ENCODE assay signal across 8 cellular contexts in genomic region chr5:139848508-139849100, GRCh38. TPM values are rescaled to one million over a fixed set of nuclear protein-coding genes. Genes with fewer than 3 reads are reported as not detected.
DNase-seq lines count a peak whose midpoint lies in the region; ATAC-seq and TF ChIP-seq lines count a peak whose summit lies in the region.

No MANE protein-coding gene starts in this region.

- no peaks in the 10 kb centered on the region for H3K27me3 ChIP-seq in right atrium auricular region
- H3K27me3 ChIP-seq in smooth muscle cell (ENCODE audit: low read depth), result peaks cover 35% of the 10 kb centered on the region

- no peaks in the 10 kb centered on the region for H4K20me1 ChIP-seq in smooth muscle cell (ENCODE audit: low read depth)

- no peaks in the 10 kb centered on the region for H3K79me2 ChIP-seq in smooth muscle cell (ENCODE audit: low read depth)

- no peaks in the 10 kb centered on the region for H3K9me3 ChIP-seq in right atrium auricular region
- H3K9me3 ChIP-seq in smooth muscle cell (replicated peaks; ENCODE audit: low read depth), result no peaks in the 10 kb centered on the region

- peaks cover 0 to 17% of the 10 kb centered on the region in 2 donors for H3K4me1 ChIP-seq in right atrium auricular region
- H3K4me1 ChIP-seq in smooth muscle cell (ENCODE audit: low read depth), result no peaks in the 10 kb centered on the region

- DNase-seq in AG10803 (ENCODE audit: low read depth) (no peak), activated T-helper 1 cell treated with Interleukin-2 at 50 U/mL for 16 hours (ENCODE audit: low read depth) (peak; percentile 10), right atrium auricular region (ENCODE audit: low spot score) (no peak), smooth muscle cell (lab: John Stamatoyannopoulos, UW; ENCODE audit: unreplicated experiment) (no peak), hepatic stellate cell (ENCODE audit: low spot score) (no peak), G401 (ENCODE audit: low spot score) (no peak), kidney glomerular epithelial cell (lab: John Stamatoyannopoulos, UW) (no peak)

- H3F3A ChIP-seq in smooth muscle cell (ENCODE audit: low read depth), result no peaks in the 10 kb centered on the region

- TF ChIP-seq CTCF in AG10803 (conservative IDR thresholded peaks at IDR 0.05; ENCODE audit: low read length), result no peak
- TF ChIP-seq CTCF in right atrium auricular region (IDR thresholded peaks at IDR 0.05), result no peak
- no peak for TF ChIP-seq CTCF in smooth muscle cell (IDR thresholded peaks at IDR 0.05; ENCODE audit: borderline replicate concordance, insufficient read depth, poor library complexity, severe bottlenecking)

- 12% methylated on average over 36 of the region's 43 CpGs for WGBS in smooth muscle cell (ENCODE audit: low lambda C conversion rate)

- H3K9ac ChIP-seq in smooth muscle cell (ENCODE audit: low read depth), result no peak overlapping the region

- no peaks in the 10 kb centered on the region for H3K36me3 ChIP-seq in right atrium auricular region
- H3K36me3 ChIP-seq in smooth muscle cell (ENCODE audit: low read depth), result no peaks in the 10 kb centered on the region

- in situ Hi-C loops in G401 (cut with HindIII; ENCODE audit: low sequenced_read_pairs), result no loop called here

- H3K4me3 ChIP-seq in AG10803 (ENCODE audit: low read length), result peak overlapping the region; percentile 41
- peak overlapping the region; percentile 65 to 73 for H3K4me3 ChIP-seq in right atrium auricular region
- peak overlapping the region; percentile 57 for H3K4me3 ChIP-seq in smooth muscle cell

- peak; percentile 21 for ATAC-seq in HG02678 (IDR thresholded peaks at IDR 0.05; ENCODE audit: unreplicated experiment)

- no peak overlapping the region for H2AFZ ChIP-seq in smooth muscle cell (ENCODE audit: low read depth)

- peak overlapping the region; percentile 75 to 89 for H3K27ac ChIP-seq in right atrium auricular region
- no peak overlapping the region for H3K27ac ChIP-seq in smooth muscle cell (ENCODE audit: low read depth)

- H3K4me2 ChIP-seq in smooth muscle cell, result peak overlapping the region; percentile 91

RNA-seq across cellular contexts. Expression of gene PSD2, which starts 53.0 kb away (rescaled TPM):
- total RNA-seq in right atrium auricular region, result under 1 TPM; 0.12 to 0.19 TPM
- 0.72 and 0.81 TPM in 2 replicates for total RNA-seq in smooth muscle cell
- polyA plus RNA-seq in smooth muscle cell, result 0.43 and 0.54 TPM in 2 replicates
- 0.31 and 2.0 TPM in 2 replicates for total RNA-seq in G401 (2014; rRNA removed; shearing (Covaris generic))
